Comparison of ENCODE assay signal across 1 cellular context in genomic region chr20:37564388-37565133, GRCh38.
TF ChIP-seq lines count a peak whose summit lies in the region.

No MANE protein-coding gene starts in this region.

TF ChIP-seq in HepG2, 621 proteins besides CTCF, POLR2A, EP300 and RAD21 (continued from another document and continues in another):
- TF ChIP-seq PATZ1 (CRISPR knock-in tag; IDR thresholded peaks at IDR 0.05) (peak; percentile 56), ZNF280B (CRISPR knock-in tag; IDR thresholded peaks at IDR 0.05; ENCODE audit: borderline replicate concordance) (no peak), ZBED4 (CRISPR knock-in tag; IDR thresholded peaks at IDR 0.05; ENCODE audit: borderline replicate concordance) (0 out of 2 replicates have a peak, but pooled peaks have one; percentile 43), ARID2 (CRISPR knock-in tag; IDR thresholded peaks at IDR 0.05; ENCODE audit: borderline replicate concordance) (no peak), ZNF691 (CRISPR knock-in tag; IDR thresholded peaks at IDR 0.05; ENCODE audit: borderline replicate concordance, low read depth) (peak; percentile 32; the same call in 1 of the 2 replicates), ZNF317 (CRISPR knock-in tag; IDR thresholded peaks at IDR 0.05) (peak; percentile 57; the same call in 1 of the 2 replicates), ZNF619 (CRISPR knock-in tag; IDR thresholded peaks at IDR 0.05) (0 out of 2 replicates have a peak, but pooled peaks have one; percentile 29), ZNF362 (CRISPR knock-in tag; IDR thresholded peaks at IDR 0.05; ENCODE audit: borderline replicate concordance) (0 out of 2 replicates have a peak, but pooled peaks have one; percentile 13), RBM39 (IDR thresholded peaks at IDR 0.05; ENCODE audit: low read depth, low read length, poor library complexity, severe bottlenecking) (peak; percentile 60), ETV6 (CRISPR knock-in tag; conservative IDR thresholded peaks at IDR 0.05) (peak; percentile 82; the same call in 1 of the 2 replicates), FOSL2 (CRISPR knock-in tag; IDR thresholded peaks at IDR 0.05) (0 out of 2 replicates have a peak, but pooled peaks have one; percentile 15), ZNF501 (CRISPR knock-in tag; IDR thresholded peaks at IDR 0.05) (peak; percentile 88), MXI1 (IDR thresholded peaks at IDR 0.05; ENCODE audit: borderline replicate concordance, low read depth, low read length) (peak; percentile 57; the same call in 2 of the 3 replicates), PAX8 (CRISPR knock-in tag; IDR thresholded peaks at IDR 0.05; ENCODE audit: borderline replicate concordance) (no peak), CEBPG (CRISPR knock-in tag; IDR thresholded peaks at IDR 0.05) (peak; percentile 33; the same call in 1 of the 2 replicates), ZNF574 (CRISPR knock-in tag; IDR thresholded peaks at IDR 0.05) (peak; percentile 44; the same call in 1 of the 2 replicates), ZNF274 (CRISPR knock-in tag; IDR thresholded peaks at IDR 0.05) (peak; percentile 38; the same call in 1 of the 2 replicates), HMGXB3 (CRISPR knock-in tag; IDR thresholded peaks at IDR 0.05; ENCODE audit: borderline replicate concordance) (0 out of 2 replicates have a peak, but pooled peaks have one; percentile 52), ZNF205 (CRISPR knock-in tag; IDR thresholded peaks at IDR 0.05) (peak; percentile 36; the same call in 1 of the 2 replicates), SRY (CRISPR knock-in tag; IDR thresholded peaks at IDR 0.05) (0 out of 2 replicates have a peak, but pooled peaks have one; percentile 48), ZSCAN9 (CRISPR knock-in tag; IDR thresholded peaks at IDR 0.05; ENCODE audit: borderline replicate concordance) (0 out of 2 replicates have a peak, but pooled peaks have one; percentile 32), ZMAT5 (CRISPR knock-in tag; IDR thresholded peaks at IDR 0.05; ENCODE audit: borderline replicate concordance, low read depth) (no peak), IRF9 (CRISPR knock-in tag; IDR thresholded peaks at IDR 0.05; ENCODE audit: borderline replicate concordance) (0 out of 2 replicates have a peak, but pooled peaks have one; percentile 41), FOXO4 (CRISPR knock-in tag; conservative IDR thresholded peaks at IDR 0.05) (0 out of 2 replicates have a peak, but pooled peaks have one; percentile 44), ZNF331 (CRISPR knock-in tag; IDR thresholded peaks at IDR 0.05) (0 out of 2 replicates have a peak, but pooled peaks have one; percentile 61), ZNF768 (CRISPR knock-in tag; IDR thresholded peaks at IDR 0.05) (peak; percentile 77), ZNF343 (CRISPR knock-in tag; IDR thresholded peaks at IDR 0.05) (0 out of 2 replicates have a peak, but pooled peaks have one; percentile 72), ZNF792 (CRISPR knock-in tag; IDR thresholded peaks at IDR 0.05) (peak; percentile 61; the same call in 1 of the 2 replicates), KDM4B (CRISPR knock-in tag; IDR thresholded peaks at IDR 0.05) (no peak; the same call in 1 of the 2 replicates)
